Comparison of ENCODE assay signal across 9 cellular contexts in genomic region chr11:128830836-128831780, GRCh38. TPM values are rescaled to one million over a fixed set of nuclear protein-coding genes. Genes with fewer than 3 reads are reported as not detected.
A peak's percentile ranks its signal among the peaks of the same experiment; 100 is the strongest.
DNase-seq lines count a peak whose midpoint lies in the region; ATAC-seq, FAIRE-seq and TF ChIP-seq lines count a peak whose summit lies in the region.
"Had no signal": no experiment of that assay in that cellular context is flagged by ENCODE, and none has a peak within 500 bp of the region (broad histone marks: within the 10 kb centered on the region; RNA-seq: fewer than 3 reads in every experiment).

No MANE protein-coding gene starts in this region.

- H3K27me3 ChIP-seq in BLaER1 (no peaks in the 10 kb centered on the region), HepG2 (ENCODE audit: control insufficient read depth in 1 of 2, insufficient read depth in 2 of 2, low read length in 2 of 2) (peaks cover 2 to 8% of the 10 kb centered on the region in 2 experiments; a peak in 2 of 5 replicates)

- no peaks in the 10 kb centered on the region for H4K20me1 ChIP-seq in BLaER1
- H4K20me1 ChIP-seq in HepG2 (ENCODE audit: insufficient read depth, low read length), result no peaks in the 10 kb centered on the region

- peak; percentile 93 for TF ChIP-seq CTCF in chondrocyte (IDR thresholded peaks at IDR 0.05)
- peak; percentile 84 for TF ChIP-seq CTCF in HepG2 (CRISPR knock-in tag; IDR thresholded peaks at IDR 0.05)

- H3K4me1 Mint-ChIP-seq in chondrocyte (ENCODE audit: low read depth), result peaks cover 7% of the 10 kb centered on the region

- H3K9me3 ChIP-seq in BLaER1 (no peaks in the 10 kb centered on the region), HepG2 (ENCODE audit: low read length) (no peaks in the 10 kb centered on the region)

- POLR2A ChIA-PET in HepG2 (lab: Yijun Ruan, JAX), result no interaction called here

- H3K4me1 ChIP-seq in BLaER1 (peaks cover 57% of the 10 kb centered on the region), HepG2 (ENCODE audit: insufficient read depth, low read length) (peaks cover 1% of the 10 kb centered on the region; the same call in 1 of the 2 replicates)

- intact Hi-C loops in HepG2 (cut with micrococcal nuclease; ENCODE audit: unreplicated experiment), result loop anchor here (1.0 to 2.0 kb wide), 6 partner anchors 54 to 800 kb away; no protein-coding TSS in a partner anchor

- CTCF ChIA-PET in HepG2 (lab: Yijun Ruan, JAX; ENCODE audit: low intra/inter-chr PET ratio, low total read pairs), result interaction anchor here (1.1 to 2.2 kb wide), 4 partner anchors 541 to 800 kb away, joined by 4 to 23 read pairs (median 12); no protein-coding TSS in a partner anchor

- TF ChIP-seq POLR2A in HepG2 (IDR thresholded peaks at IDR 0.05; ENCODE audit: insufficient read depth in 1 of 2, low read depth in 2 of 2, low read length in 2 of 2), result no peak

- H3K4me2 ChIP-seq in BLaER1, result peak overlapping the region; percentile 79
- peak overlapping the region; percentile 41 for H3K4me2 ChIP-seq in HepG2 (ENCODE audit: low read depth, low read length)

- H3K4me3 Mint-ChIP-seq in chondrocyte (ENCODE audit: unreplicated experiment), result no peak overlapping the region

- peak overlapping the region; percentile 61; the same call in 1 of the 2 replicates for H3K9ac ChIP-seq in BLaER1
- H3K9ac ChIP-seq in HepG2 (ENCODE audit: insufficient read depth, low read depth, low read length), result no peak overlapping the region

- H3K36me3 ChIP-seq in BLaER1 (no peaks in the 10 kb centered on the region), HepG2 (replicated peaks in 1 of 2; ENCODE audit: control insufficient read depth in 1 of 2, insufficient read depth in 2 of 2, low read length in 2 of 2) (no peaks in the 10 kb centered on the region)

- DNase-seq in NCI-H345 treated with DMSO at 0.1 percent for 48 hours (lab: John Stamatoyannopoulos, UW; ENCODE audit: unreplicated experiment) (peak; percentile 60), chondrocyte (ENCODE audit: low spot score) (no peak), HepG2 (ENCODE audit: low spot score) (peak; percentile 62)
- DNase-seq in activated CD4-positive, alpha-beta T cell treated with anti-CD3 and anti-CD28 coated beads for 24 hours (ENCODE audit: low read depth in 2 of 2), result peak; percentile 81 to 90
- peak; percentile 65 to 83 (median 78) for DNase-seq in stimulated activated CD4-positive, alpha-beta T cell treated with anti-CD3 and anti-CD28 coated beads, TNF-alpha, amount 100 ng/mL, for 1 hour (ENCODE audit: low read depth in 3 of 3, low spot score in 1 of 3)

- 21% methylated on average over 13 of the region's 13 CpGs for WGBS in HepG2 (ENCODE audit: low lambda C conversion rate)

- ATAC-seq in GM19025 (IDR thresholded peaks at IDR 0.05; ENCODE audit: low read depth, unreplicated experiment) (peak; percentile 45), HG03175 (IDR thresholded peaks at IDR 0.05; ENCODE audit: unreplicated experiment) (peak; percentile 83), HepG2 (peak; percentile 94)

- H3K27ac ChIP-seq in BLaER1, result peak overlapping the region; percentile 64
- no peak overlapping the region for H3K27ac ChIP-seq in HepG2 (ENCODE audit: extremely low read length, insufficient read depth, low read length)

- no peaks in the 10 kb centered on the region for H3K79me2 ChIP-seq in HepG2 (ENCODE audit: insufficient read depth, low read length)

- H3K4me3 ChIP-seq in BLaER1 (no peak overlapping the region), HepG2 (replicated peaks in 1 of 3; ENCODE audit: insufficient read depth in 1 of 3, low read depth in 2 of 3, low read length in 3 of 3) (no peak overlapping the region)

- H3K27me3 Mint-ChIP-seq in chondrocyte (ENCODE audit: low read depth), result no peaks in the 10 kb centered on the region

- BruUV-seq in HepG2 (replicated peaks; lab: Mats Ljungman, UMichigan), result no TSS peak

- H3K36me3 Mint-ChIP-seq in chondrocyte (ENCODE audit: low read depth), result no peaks in the 10 kb centered on the region

- no peaks in the 10 kb centered on the region for H3K9me3 Mint-ChIP-seq in chondrocyte (ENCODE audit: low read depth)

- peak; percentile 53 for TF ChIP-seq RAD21 in HepG2 (CRISPR knock-in tag; IDR thresholded peaks at IDR 0.05)

- in situ Hi-C loops in HepG2 (cut with HindIII; ENCODE audit: extremely low pct_ligation_motif_present, low pct_unique_long_range_greater_than_20kb), result loop anchor here (5.0 kb wide), 2 partner anchors 659 to 799 kb away; no protein-coding TSS in a partner anchor

- TF ChIP-seq EP300 in HepG2 (IDR thresholded peaks at IDR 0.05; ENCODE audit: low read depth in 2 of 2, low read length in 2 of 2), result no peak
- TF ChIP-seq EP300 in HepG2 (CRISPR knock-in tag; IDR thresholded peaks at IDR 0.05; ENCODE audit: borderline replicate concordance), result no peak

- H2AFZ ChIP-seq in HepG2 (ENCODE audit: low read length), result no peak overlapping the region

- peak; percentile 37 for FAIRE-seq in HepG2 (lab: Jason Lieb, UNC)

- H3K27ac Mint-ChIP-seq in chondrocyte (ENCODE audit: unreplicated experiment), result no peak overlapping the region

TF ChIP-seq in HepG2, 621 proteins besides CTCF, POLR2A, EP300 and RAD21 (continues in another document):
- TF ChIP-seq ZNF468 (CRISPR knock-in tag; IDR thresholded peaks at IDR 0.05) (no peak), ETV5 (CRISPR knock-in tag; IDR thresholded peaks at IDR 0.05; ENCODE audit: borderline replicate concordance) (no peak), ADNP (CRISPR knock-in tag; IDR thresholded peaks at IDR 0.05) (no peak), ZNF552 (CRISPR knock-in tag; IDR thresholded peaks at IDR 0.05; ENCODE audit: borderline replicate concordance) (no peak), KMT2A (CRISPR knock-in tag; IDR thresholded peaks at IDR 0.05) (no peak), ZNF703 (CRISPR knock-in tag; IDR thresholded peaks at IDR 0.05; ENCODE audit: borderline replicate concordance) (no peak), IRF2 (CRISPR knock-in tag; IDR thresholded peaks at IDR 0.05) (0 out of 2 replicates have a peak, but pooled peaks have one; percentile 39), PAX8 (CRISPR knock-in tag; IDR thresholded peaks at IDR 0.05; ENCODE audit: borderline replicate concordance) (no peak), ZBTB21 (CRISPR knock-in tag; IDR thresholded peaks at IDR 0.05) (no peak), ZNF33A (CRISPR knock-in tag; IDR thresholded peaks at IDR 0.05; ENCODE audit: borderline replicate concordance) (no peak), SP5 (CRISPR knock-in tag; IDR thresholded peaks at IDR 0.05; ENCODE audit: borderline replicate concordance, low read depth) (no peak), ZNF496 (CRISPR knock-in tag; IDR thresholded peaks at IDR 0.05; ENCODE audit: insufficient replicate concordance) (no peak), ZNF598 (CRISPR knock-in tag; IDR thresholded peaks at IDR 0.05; ENCODE audit: borderline replicate concordance) (no peak), NFIC (IDR thresholded peaks at IDR 0.05; ENCODE audit: low read length) (no peak), STAG1 (CRISPR knock-in tag; IDR thresholded peaks at IDR 0.05) (peak; percentile 80), ZNF567 (CRISPR knock-in tag; IDR thresholded peaks at IDR 0.05; ENCODE audit: borderline replicate concordance) (no peak), GATAD1 (CRISPR knock-in tag; IDR thresholded peaks at IDR 0.05) (no peak), ZNF234 (CRISPR knock-in tag; conservative IDR thresholded peaks at IDR 0.05) (no peak), HNRNPK (IDR thresholded peaks at IDR 0.05; ENCODE audit: low read depth, low read length, poor library complexity, severe bottlenecking) (no peak), HOMEZ (CRISPR knock-in tag; IDR thresholded peaks at IDR 0.05; ENCODE audit: low read depth) (no peak), ZNF563 (CRISPR knock-in tag; IDR thresholded peaks at IDR 0.05) (no peak), ZNF44 (CRISPR knock-in tag; IDR thresholded peaks at IDR 0.05) (no peak)

RNA-seq across cellular contexts. Expression of gene KCNJ1, which starts 36.0 kb away (rescaled TPM):
- total RNA-seq in chondrocyte (not detected in 3 replicates), HepG2 (2016; rRNA removed; fragmentation: Illumina TruSeq; extraction: Trizol) (not detected in 2 replicates)
- not detected in 2 replicates for total RNA-seq in HepG2 (2016; cell fraction: cytosol; rRNA removed; fragmentation: Illumina TruSeq; extraction: Trizol; ENCODE audit: low read depth)
- total RNA-seq in HepG2 (2016; cell fraction: insoluble cytoplasmic fraction; rRNA removed; fragmentation: Illumina TruSeq; extraction: Trizol), result not detected in 2 replicates
- not detected in 2 replicates for total RNA-seq in HepG2 (2016; cell fraction: membrane; rRNA removed; fragmentation: Illumina TruSeq; extraction: Trizol)
- not detected in 2 replicates for total RNA-seq in HepG2 (2016; cell fraction: nucleus; rRNA removed; fragmentation: Illumina TruSeq; extraction: Trizol)
- not detected in 2 replicates for polyA plus RNA-seq in HepG2 (2011; rRNA removed)
- not detected in 2 replicates for polyA plus RNA-seq in HepG2 (2011; cell fraction: cytosol; rRNA removed)
- not detected in 2 replicates for polyA plus RNA-seq in HepG2 (2011; cell fraction: nucleus; rRNA removed)
- polyA plus RNA-seq in HepG2 (2012), result not detected in 2 replicates
- polyA plus RNA-seq in HepG2 (2016; cell fraction: cytosol; fragmentation: Illumina TruSeq; extraction: Trizol; ENCODE audit: low read depth), result not detected in 2 replicates
- not detected in 2 replicates for polyA plus RNA-seq in HepG2 (2016; cell fraction: insoluble cytoplasmic fraction; fragmentation: Illumina TruSeq; extraction: Trizol; ENCODE audit: low read depth)
- polyA plus RNA-seq in HepG2 (2016; cell fraction: membrane; fragmentation: Illumina TruSeq; extraction: Trizol; ENCODE audit: low read depth), result not detected in 2 replicates
- not detected in 2 replicates for polyA plus RNA-seq in HepG2 (2016; cell fraction: nucleus; fragmentation: Illumina TruSeq; extraction: Trizol; ENCODE audit: insufficient read depth, low read depth)
- polyA minus RNA-seq in HepG2 (2011; rRNA and poly(A)+ RNA removed; ENCODE audit: low replicate concordance), result not detected in 2 replicates
- not detected in 2 replicates for polyA minus RNA-seq in HepG2 (2011; cell fraction: cytosol; rRNA and poly(A)+ RNA removed)
- polyA minus RNA-seq in HepG2 (2011; cell fraction: nucleus; rRNA and poly(A)+ RNA removed), result not detected in 2 replicates
- total RNA-seq: activated CD8-positive, alpha-beta memory T cell treated with anti-CD3 and anti-CD28 coated beads for 36 hours had no signal
